ENCODE assay signal across 21 cellular contexts in the genomic region with DNA sequence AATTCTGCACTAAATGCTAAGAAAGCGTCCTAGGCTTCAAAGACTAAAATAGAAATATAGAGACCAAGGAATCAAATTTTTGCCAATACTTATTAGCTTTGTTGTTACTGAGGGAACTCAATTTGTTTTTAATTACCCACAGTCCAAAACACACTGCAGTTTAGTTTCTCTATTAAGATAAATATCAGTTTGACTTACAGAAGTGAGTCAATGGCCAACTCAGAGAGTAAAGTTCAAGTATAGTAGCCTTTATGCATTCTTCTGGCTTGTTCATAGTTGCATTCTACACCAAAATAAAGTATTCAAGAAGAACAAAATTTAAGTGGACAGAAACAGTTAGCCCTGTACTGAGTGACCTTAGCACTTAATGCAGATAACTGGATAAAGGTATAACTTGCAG. TPM values are rescaled to one million over a fixed set of nuclear protein-coding genes. Genes with fewer than 3 reads are reported as not detected.
DNase-seq lines count a peak whose midpoint lies in the region; ATAC-seq and TF ChIP-seq lines count a peak whose summit lies in the region.
"Had no signal": no experiment of that assay in that cellular context is flagged by ENCODE, and none has a peak within 500 bp of the region (broad histone marks: within the 10 kb centered on the region; RNA-seq: fewer than 3 reads in every experiment).

No MANE protein-coding gene starts in this region.

- POLR2A ChIA-PET in RWPE1 (lab: Yijun Ruan, JAX; ENCODE audit: low non-redundant PET): no interaction called here

- TF ChIP-seq CTCF in RWPE1 (conservative IDR thresholded peaks at IDR 0.05; ENCODE audit: low read depth) (no peak), epithelial cell of proximal tubule (conservative IDR thresholded peaks at IDR 0.05; ENCODE audit: low read depth, low read length) (no peak), progenitor cell of endocrine pancreas (IDR thresholded peaks at IDR 0.05; ENCODE audit: unreplicated experiment) (no peak)

- no peaks in the 10 kb centered on the region for H3K4me1 Mint-ChIP-seq in progenitor cell of endocrine pancreas (ENCODE audit: low read depth)
- H3K4me1 Mint-ChIP-seq: CD4-positive, CD25-positive, alpha-beta regulatory T cell; endodermal cell had no signal

- no peak overlapping the region for H3K4me3 Mint-ChIP-seq in progenitor cell of endocrine pancreas (ENCODE audit: low read depth)
- H3K4me3 Mint-ChIP-seq: CD4-positive, CD25-positive, alpha-beta regulatory T cell; endodermal cell had no signal

- H3K27me3 Mint-ChIP-seq in progenitor cell of endocrine pancreas: peaks cover 3% of the 10 kb centered on the region

- no peaks in the 10 kb centered on the region for H3K36me3 Mint-ChIP-seq in progenitor cell of endocrine pancreas (ENCODE audit: insufficient read depth)
- H3K36me3 Mint-ChIP-seq: CD4-positive, CD25-positive, alpha-beta regulatory T cell had no signal

- H3K4me3 ChIP-seq in epithelial cell of proximal tubule (ENCODE audit: low read depth, low read length): no peak overlapping the region
- H3K4me3 ChIP-seq: skin epidermis had no signal

- no peak overlapping the region for H3K27ac Mint-ChIP-seq in progenitor cell of endocrine pancreas
- H3K27ac Mint-ChIP-seq: CD4-positive, CD25-positive, alpha-beta regulatory T cell; endodermal cell had no signal

- DNase-seq in EL (peak; percentile 73), RWPE1 (ENCODE audit: low spot score) (peak; percentile 27), epithelial cell of proximal tubule (ENCODE audit: low read depth) (peak; percentile 22), renal cortical epithelial cell (ENCODE audit: low read depth) (peak; percentile 50), head of caudate nucleus (no peak), progenitor cell of endocrine pancreas (ENCODE audit: low spot score, unreplicated experiment) (no peak)
- DNase-seq: activated CD8-positive, alpha-beta memory T cell treated with anti-CD3 and anti-CD28 coated beads, Interleukin-2, amount 50 U/mL, for 4 hours; activated naive CD4-positive, alpha-beta T cell treated with Interleukin-2 at 50 U/mL for 16 hours; CD4-positive, CD25-positive, alpha-beta regulatory T cell; central memory CD4-positive, alpha-beta T cell; endodermal cell; kidney glomerular epithelial cell; NCI-H187; NCI-H526; occipital lobe; stimulated activated naive CD8-positive, alpha-beta T cell treated with anti-CD3 and anti-CD28 coated beads, Interleukin-15, Interleukin-2, amounts not matched to agents 100 U/mL and 50 U/mL, for 24 hours had no signal

- H3K9me3 Mint-ChIP-seq in progenitor cell of endocrine pancreas (ENCODE audit: low read depth): peaks cover 10% of the 10 kb centered on the region

- CTCF ChIA-PET in RWPE1 (lab: Yijun Ruan, JAX): interaction anchor here (0.7 kb wide), 1 partner anchor 139 kb away, joined by 3 read pairs; no protein-coding TSS in a partner anchor

- H3K27ac ChIP-seq in RWPE1: no peak overlapping the region
- H3K27ac ChIP-seq: skin epidermis had no signal

- ATAC-seq in HG03139 (IDR thresholded peaks at IDR 0.05; ENCODE audit: unreplicated experiment) (no peak), GM19455 (IDR thresholded peaks at IDR 0.05; ENCODE audit: unreplicated experiment) (no peak)
- ATAC-seq: activated CD4-positive, CD25-positive, alpha-beta regulatory T cell treated with anti-CD3 and anti-CD28 coated beads, Interleukin-2, amount 50 U/mL, for 24 hours; stimulated activated naive CD8-positive, alpha-beta T cell treated with anti-CD3 and anti-CD28 coated beads, Interleukin-15, Interleukin-2, amounts not matched to agents 100 U/mL and 50 U/mL, for 24 hours had no signal

- intact Hi-C loops in head of caudate nucleus (cut with DNase I): no loop called here

RNA-seq across cellular contexts. Expression of gene RNF141, which starts 9.5 kb away (rescaled TPM):
- total RNA-seq in epithelial cell of proximal tubule: 18.2 and 21.7 TPM in 2 replicates
- 41.7 and 42.9 TPM in 2 replicates for total RNA-seq in renal cortical epithelial cell
- total RNA-seq in progenitor cell of endocrine pancreas: 32.0 and 35.1 TPM in 2 replicates

RNA-seq across cellular contexts. Expression of gene LYVE1, which starts 18.0 kb away (rescaled TPM):
- total RNA-seq in epithelial cell of proximal tubule: 0.35 TPM in 1 of 2 replicates, not detected in the other
- total RNA-seq in renal cortical epithelial cell: 0.05 and 0.17 TPM in 2 replicates
- not detected in 2 replicates for total RNA-seq in progenitor cell of endocrine pancreas
- total RNA-seq: CD4-positive, CD25-positive, alpha-beta regulatory T cell; endodermal cell; T-helper 1 cell treated with Interleukin-12 subunit alpha and Interleukin-12 subunit beta and Interleukin-4 antibody, amounts not matched to agents 30 ng/mL and 1 ng/mL, for 36 hours had no signal

Comparison
In these comparisons a context has a peak if more than half of its experiments do, and no peak if none do; other contexts are left out.
1. DNase-seq: peak in EL (single experiment), RWPE1 (single experiment), epithelial cell of proximal tubule (single experiment) and renal cortical epithelial cell (single experiment); none in head of caudate nucleus (0 of 42) and progenitor cell of endocrine pancreas (single experiment).